In genomic region chr1:24503870-24504523, GRCh38 we compare ENCODE assay signal across 10 cellular contexts. TPM values are rescaled to one million over a fixed set of nuclear protein-coding genes. Genes with fewer than 3 reads are reported as not detected.
DNase-seq lines count a peak whose midpoint lies in the region; ATAC-seq and TF ChIP-seq lines count a peak whose summit lies in the region.
"Had no signal": no experiment of that assay in that cellular context is flagged by ENCODE, and none has a peak within 500 bp of the region (broad histone marks: within the 10 kb centered on the region; RNA-seq: fewer than 3 reads in every experiment).

No MANE protein-coding gene starts in this region.

- peaks cover 8 to 9% of the 10 kb centered on the region in 2 donors for H3K27me3 Mint-ChIP-seq in effector memory CD8-positive, alpha-beta T cell

- peak overlapping the region; percentile 86 to 94 for H3K27ac Mint-ChIP-seq in effector memory CD8-positive, alpha-beta T cell

- ATAC-seq in effector memory CD8-positive, alpha-beta T cell (replicated peaks), result no peak
- ATAC-seq in GM19351 (IDR thresholded peaks at IDR 0.05; ENCODE audit: unreplicated experiment), result no peak

- peak overlapping the region; percentile 90 to 93 for H3K4me3 Mint-ChIP-seq in effector memory CD8-positive, alpha-beta T cell

- H3K9me2 ChIP-seq in DOHH2 (replicated peaks; ENCODE audit: control insufficient read depth, low read length), result no peaks in the 10 kb centered on the region

- H3K36me3 ChIP-seq in DOHH2 (ENCODE audit: control insufficient read depth, low read length) (peaks cover 3% of the 10 kb centered on the region; the same call in 1 of the 2 replicates), Peyer's patch (no peaks in the 10 kb centered on the region), parathyroid adenoma (ENCODE audit: control insufficient read depth, insufficient read depth, low read length) (no peaks in the 10 kb centered on the region)

- H3K4me1 Mint-ChIP-seq in effector memory CD8-positive, alpha-beta T cell (ENCODE audit: low read depth in 2 of 2), result peaks cover 54% of the 10 kb centered on the region in 2 donors

- H3F3A ChIP-seq in DOHH2 (ENCODE audit: control insufficient read depth, insufficient read depth), result peaks cover 5% of the 10 kb centered on the region; the same call in 1 of the 2 replicates

- H3K4me2 ChIP-seq in DOHH2 (ENCODE audit: low read length) (peak overlapping the region; percentile 88), parathyroid adenoma (ENCODE audit: low read length) (peak overlapping the region; percentile 82)

- peaks cover 50% of the 10 kb centered on the region for H3K4me1 ChIP-seq in DOHH2 (ENCODE audit: control insufficient read depth, low read length)
- H3K4me1 ChIP-seq in Peyer's patch, result peaks cover 0 to 22% (median 7%) of the 10 kb centered on the region in 4 donors
- H3K4me1 ChIP-seq in parathyroid adenoma, result no peaks in the 10 kb centered on the region

- H3K9ac ChIP-seq in parathyroid adenoma, result no peak overlapping the region

- DNase-seq in Peyer's patch, result no peak
- no peak for DNase-seq in effector memory CD8-positive, alpha-beta T cell
- DNase-seq in A172 (ENCODE audit: low spot score), result no peak
- DNase-seq in SK-N-DZ (ENCODE audit: low spot score), result no peak
- DNase-seq in NCI-H446 treated with DMSO at 0.1 percent for 48 hours (lab: John Stamatoyannopoulos, UW), result no peak

- H3K9me3 Mint-ChIP-seq in effector memory CD8-positive, alpha-beta T cell, result no peaks in the 10 kb centered on the region

- H3K27ac ChIP-seq in DOHH2 (ENCODE audit: low read depth, low read length) (no peak overlapping the region), Peyer's patch (peak overlapping the region; percentile 92 to 99 (median 94)), parathyroid adenoma (peak overlapping the region; percentile 11)
- H3K27ac ChIP-seq: HL-60 had no signal

- H4K20me1 ChIP-seq in DOHH2 (ENCODE audit: control insufficient read depth, insufficient read depth, low read depth, low read length), result no peaks in the 10 kb centered on the region; the same call in 1 of the 2 replicates

- no peaks in the 10 kb centered on the region for H3K9me3 ChIP-seq in DOHH2 (ENCODE audit: control insufficient read depth, insufficient read depth, low read length)
- H3K9me3 ChIP-seq in Peyer's patch, result no peaks in the 10 kb centered on the region
- no peaks in the 10 kb centered on the region for H3K9me3 ChIP-seq in parathyroid adenoma (ENCODE audit: control insufficient read depth, low read length)

- H2AFZ ChIP-seq in parathyroid adenoma, result no peak overlapping the region

- no peaks in the 10 kb centered on the region for H3K27me3 ChIP-seq in DOHH2 (ENCODE audit: control insufficient read depth, low read length)
- H3K27me3 ChIP-seq in Peyer's patch, result no peaks in the 10 kb centered on the region
- H3K27me3 ChIP-seq in parathyroid adenoma (ENCODE audit: control insufficient read depth, insufficient read depth, low read length), result no peaks in the 10 kb centered on the region

- H3K4me3 ChIP-seq in DOHH2 (ENCODE audit: low read length) (peak overlapping the region; percentile 80), Peyer's patch (peak overlapping the region; percentile 84 to 87 (median 84)), parathyroid adenoma (ENCODE audit: low read depth, low read length) (peak overlapping the region; percentile 57)

- no peak for TF ChIP-seq POLR2A in Peyer's patch (IDR thresholded peaks at IDR 0.05)

- H3K36me3 Mint-ChIP-seq in effector memory CD8-positive, alpha-beta T cell (ENCODE audit: insufficient read depth), result peaks cover 30% of the 10 kb centered on the region

- TF ChIP-seq CTCF in DOHH2 (IDR thresholded peaks at IDR 0.05; ENCODE audit: low read depth, low read length, poor library complexity, severe bottlenecking), result no peak
- TF ChIP-seq CTCF in Peyer's patch (IDR thresholded peaks at IDR 0.05), result no peak
- no peak for TF ChIP-seq CTCF in parathyroid adenoma (IDR thresholded peaks at IDR 0.05)

- H3K79me2 ChIP-seq in DOHH2 (ENCODE audit: control insufficient read depth, low read length) (peaks cover 34% of the 10 kb centered on the region), parathyroid adenoma (no peaks in the 10 kb centered on the region)

RNA-seq across cellular contexts. Expression of gene RCAN3, which starts 1.4 kb away (rescaled TPM):
- 10 to 100 TPM in 2 of 4 donors, 1 to 10 TPM in 2; 5.4 to 15.7 (median 9.3) TPM for total RNA-seq in Peyer's patch
- 8.3 and 8.4 TPM in 2 replicates for total RNA-seq in A172 (2014; rRNA removed; shearing (Covaris generic))
- polyA plus RNA-seq in SK-N-DZ (2014; cell fraction: cytosol; rRNA removed), result 0.06 and 0.16 TPM in 2 replicates
- polyA plus RNA-seq in SK-N-DZ (2014; cell fraction: nucleus; rRNA removed), result not detected in 2 replicates

RNA-seq across cellular contexts. Expression of gene NCMAP, which starts 51.9 kb away (rescaled TPM):
- 1 to 10 TPM; 1.6 to 9.5 (median 4.2) TPM for total RNA-seq in Peyer's patch
- total RNA-seq in A172 (2014; rRNA removed; shearing (Covaris generic)), result not detected in 2 replicates
- polyA plus RNA-seq in SK-N-DZ (2014; cell fraction: cytosol; rRNA removed), result not detected in 2 replicates
- polyA plus RNA-seq in SK-N-DZ (2014; cell fraction: nucleus; rRNA removed), result not detected in 2 replicates
- total RNA-seq: glomerular endothelial cell had no signal
